Comparison of ENCODE assay signal across 8 cellular contexts in genomic region chr19:9945319-9945966, GRCh38. TPM values are rescaled to one million over a fixed set of nuclear protein-coding genes. Genes with fewer than 3 reads are reported as not detected.
DNase-seq lines count a peak whose midpoint lies in the region; ATAC-seq and TF ChIP-seq lines count a peak whose summit lies in the region.

No MANE protein-coding gene starts in this region.

- H3K27me3 ChIP-seq in brain microvascular endothelial cell (replicated peaks) (no peaks in the 10 kb centered on the region), smooth muscle cell (ENCODE audit: low read depth) (no peaks in the 10 kb centered on the region), Karpas-422 (ENCODE audit: low read length) (no peaks in the 10 kb centered on the region)

- H3K27ac Mint-ChIP-seq in activated CD4-positive, alpha-beta T cell treated with anti-CD3 and anti-CD28 coated beads, Interleukin-2, amount 10 ng/mL, durations not matched to agents 24 days and 14 days, result no peak overlapping the region

- ATAC-seq in GM21447 (IDR thresholded peaks at IDR 0.05; ENCODE audit: unreplicated experiment), result no peak

- H3K27me3 Mint-ChIP-seq in activated CD4-positive, alpha-beta T cell treated with anti-CD3 and anti-CD28 coated beads, Interleukin-2, amount 10 ng/mL, durations not matched to agents 24 days and 14 days, result peaks cover 11% of the 10 kb centered on the region

- no peak overlapping the region for H3K4me3 Mint-ChIP-seq in activated CD4-positive, alpha-beta T cell treated with anti-CD3 and anti-CD28 coated beads, Interleukin-2, amount 10 ng/mL, durations not matched to agents 24 days and 14 days

- DNase-seq in HFF-Myc (ENCODE audit: extremely low read depth, low read depth) (peak; percentile 99), brain microvascular endothelial cell (peak; percentile 98), inferior parietal cortex (ENCODE audit: extremely low spot score) (peak; percentile 25), smooth muscle cell (lab: John Stamatoyannopoulos, UW; ENCODE audit: unreplicated experiment) (peak; percentile 78), Karpas-422 (no peak), D341Med (ENCODE audit: low spot score) (no peak)
- DNase-seq in activated CD4-positive, alpha-beta T cell treated with anti-CD3 and anti-CD28 coated beads, Interleukin-2, amount 10 ng/mL, durations not matched to agents 24 days and 14 days, result no peak

- H3K4me1 Mint-ChIP-seq in activated CD4-positive, alpha-beta T cell treated with anti-CD3 and anti-CD28 coated beads, Interleukin-2, amount 10 ng/mL, durations not matched to agents 24 days and 14 days, result peaks cover 3% of the 10 kb centered on the region

- in situ Hi-C loops in brain microvascular endothelial cell (cut with HindIII; ENCODE audit: low pct_ligation_motif_present, low sequenced_read_pairs), result no loop called here

- WGBS in smooth muscle cell (ENCODE audit: low lambda C conversion rate), result 8% methylated on average over 18 of the region's 18 CpGs

- H2AFZ ChIP-seq in smooth muscle cell (ENCODE audit: low read depth) (no peak overlapping the region), Karpas-422 (ENCODE audit: low read length) (no peak overlapping the region)

- no peaks in the 10 kb centered on the region for H3K9me2 ChIP-seq in Karpas-422 (replicated peaks; ENCODE audit: insufficient read depth, low read length)

- no peaks in the 10 kb centered on the region for H3K36me3 Mint-ChIP-seq in activated CD4-positive, alpha-beta T cell treated with anti-CD3 and anti-CD28 coated beads, Interleukin-2, amount 10 ng/mL, durations not matched to agents 24 days and 14 days (ENCODE audit: low read depth)

- H3K4me3 ChIP-seq in HFF-Myc (replicated peaks; ENCODE audit: low read depth, low read length) (peak overlapping the region; percentile 16; the same call in 1 of the 2 replicates), brain microvascular endothelial cell (ENCODE audit: low read depth, low read length) (no peak overlapping the region), smooth muscle cell (no peak overlapping the region), Karpas-422 (ENCODE audit: low read length) (no peak overlapping the region)

- H3K9me3 Mint-ChIP-seq in activated CD4-positive, alpha-beta T cell treated with anti-CD3 and anti-CD28 coated beads, Interleukin-2, amount 10 ng/mL, durations not matched to agents 24 days and 14 days, result peaks cover 4% of the 10 kb centered on the region

- intact Hi-C loops in activated CD4-positive, alpha-beta T cell treated with anti-CD3 and anti-CD28 coated beads, Interleukin-2, amount 10 ng/mL, durations not matched to agents 24 days and 14 days (cut with micrococcal nuclease), result no loop called here

- peak overlapping the region; percentile 85 for H3K27ac ChIP-seq in brain microvascular endothelial cell
- H3K27ac ChIP-seq in smooth muscle cell (ENCODE audit: low read depth), result peak overlapping the region; percentile 87
- no peak overlapping the region for H3K27ac ChIP-seq in Karpas-422 (ENCODE audit: low read length)

- no peaks in the 10 kb centered on the region for H3K79me2 ChIP-seq in smooth muscle cell (ENCODE audit: low read depth)
- H3K79me2 ChIP-seq in Karpas-422 (ENCODE audit: low read length), result no peaks in the 10 kb centered on the region

- H3K9me3 ChIP-seq in smooth muscle cell (replicated peaks; ENCODE audit: low read depth), result no peaks in the 10 kb centered on the region
- H3K9me3 ChIP-seq in Karpas-422 (ENCODE audit: low read length), result peaks cover 5% of the 10 kb centered on the region

- H3K36me3 ChIP-seq in brain microvascular endothelial cell (replicated peaks), result no peaks in the 10 kb centered on the region
- H3K36me3 ChIP-seq in smooth muscle cell (ENCODE audit: low read depth), result no peaks in the 10 kb centered on the region
- no peaks in the 10 kb centered on the region for H3K36me3 ChIP-seq in Karpas-422 (ENCODE audit: insufficient read depth, low read length)

- H3K4me2 ChIP-seq in smooth muscle cell (peak overlapping the region; percentile 39), Karpas-422 (ENCODE audit: low read depth, low read length, poor library complexity, severe bottlenecking) (no peak overlapping the region)

- H3K4me1 ChIP-seq in smooth muscle cell (ENCODE audit: low read depth) (peaks cover 7% of the 10 kb centered on the region), Karpas-422 (ENCODE audit: low read length) (no peaks in the 10 kb centered on the region)

- peak; percentile 29 for TF ChIP-seq CTCF in HFF-Myc (IDR thresholded peaks at IDR 0.05; ENCODE audit: low read depth, low read length, missing control alignments)
- TF ChIP-seq CTCF in brain microvascular endothelial cell (IDR thresholded peaks at IDR 0.05; ENCODE audit: low read depth, low read length, missing control alignments), result peak; percentile 52
- TF ChIP-seq CTCF in smooth muscle cell (IDR thresholded peaks at IDR 0.05; ENCODE audit: borderline replicate concordance, insufficient read depth, poor library complexity, severe bottlenecking), result no peak

- no peaks in the 10 kb centered on the region for H4K20me1 ChIP-seq in smooth muscle cell (ENCODE audit: low read depth)
- no peaks in the 10 kb centered on the region for H4K20me1 ChIP-seq in Karpas-422 (ENCODE audit: insufficient read depth, low read depth, low read length)

- peaks cover 6% of the 10 kb centered on the region for H3F3A ChIP-seq in smooth muscle cell (ENCODE audit: low read depth)

- H3K9ac ChIP-seq in smooth muscle cell (ENCODE audit: low read depth) (peak overlapping the region; percentile 61), Karpas-422 (ENCODE audit: low read length) (no peak overlapping the region)

RNA-seq across cellular contexts. Expression of gene OLFM2, which starts 9.1 kb away (rescaled TPM):
- total RNA-seq in smooth muscle cell, result 63.1 and 72.2 TPM in 2 replicates
- 111 and 119 TPM in 2 replicates for polyA plus RNA-seq in smooth muscle cell
- total RNA-seq in activated CD4-positive, alpha-beta T cell treated with anti-CD3 and anti-CD28 coated beads, Interleukin-2, amount 10 ng/mL, durations not matched to agents 24 days and 14 days, result 0.82 and 0.88 TPM in 2 replicates
- not detected in 2 replicates for total RNA-seq in Karpas-422 (2014; rRNA removed; shearing (Covaris generic); ENCODE audit: low replicate concordance)

Comparison
In these comparisons a context has a peak if more than half of its experiments do, and no peak if none do; other contexts are left out.
1. DNase-seq: peak in HFF-Myc (single experiment), brain microvascular endothelial cell (single experiment), inferior parietal cortex (single experiment) and smooth muscle cell (single experiment); none in activated CD4-positive, alpha-beta T cell treated with anti-CD3 and anti-CD28 coated beads, Interleukin-2, amount 10 ng/mL, durations not matched to agents 24 days and 14 days (single experiment), Karpas-422 (single experiment) and D341Med (single experiment).
2. RNA of gene OLFM2, which starts 9.1 kb away (total RNA-seq): 63.1 to 72.2 TPM in smooth muscle cell; 0.82 to 0.88 TPM in activated CD4-positive, alpha-beta T cell treated with anti-CD3 and anti-CD28 coated beads, Interleukin-2, amount 10 ng/mL, durations not matched to agents 24 days and 14 days and not detected in Karpas-422; every median in the first group is over 10 times any median in the second.